Comparison of ENCODE assay signal across 9 cellular contexts in the genomic region with DNA sequence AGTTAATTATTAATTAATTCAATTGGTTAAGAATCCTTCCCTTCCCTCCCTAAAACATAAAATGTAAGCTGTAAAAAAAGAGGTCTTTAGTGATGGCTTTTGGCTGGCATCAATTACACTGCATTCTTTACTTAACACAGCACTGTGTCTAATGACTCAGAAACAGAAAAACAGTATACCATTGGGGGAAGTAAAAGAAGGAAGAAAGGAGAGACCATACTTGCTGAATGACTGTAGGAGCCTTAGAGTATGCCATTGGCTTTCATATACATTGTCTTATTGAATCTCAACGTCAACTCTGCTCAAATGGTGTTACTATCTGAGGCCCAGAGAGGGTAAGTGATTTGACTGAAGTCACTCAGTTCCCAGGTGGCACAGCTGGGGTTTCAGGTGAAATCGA. TPM values are rescaled to one million over a fixed set of nuclear protein-coding genes. Genes with fewer than 3 reads are reported as not detected.
A peak's percentile ranks its signal among the peaks of the same experiment; 100 is the strongest.
DNase-seq lines count a peak whose midpoint lies in the region; ATAC-seq, FAIRE-seq and TF ChIP-seq lines count a peak whose summit lies in the region.
"Had no signal": no experiment of that assay in that cellular context is flagged by ENCODE, and none has a peak within 500 bp of the region (broad histone marks: within the 10 kb centered on the region; RNA-seq: fewer than 3 reads in every experiment).

No MANE protein-coding gene starts in this region.

- DNase-seq in activated naive CD8-positive, alpha-beta T cell treated with anti-CD3 and anti-CD28 coated beads, Interleukin-2, amount 50 U/mL, for 24 hours = no peak
- no peak for DNase-seq in activated naive CD8-positive, alpha-beta T cell treated with anti-CD3 and anti-CD28 coated beads for 36 hours
- DNase-seq in SK-N-SH = no peak
- no peak for DNase-seq in upper lobe of right lung
- DNase-seq in activated naive CD4-positive, alpha-beta T cell treated with anti-CD3 and anti-CD28 coated beads for 36 hours = no peak
- DNase-seq in H54 (ENCODE audit: insufficient read length, low spot score) = no peak
- no peak for DNase-seq in G401 (ENCODE audit: low spot score)

- no peak overlapping the region for H3K4me3 ChIP-seq in SK-N-SH (ENCODE audit: low read depth in 2 of 2, low read length in 1 of 2)
- H3K4me3 ChIP-seq in upper lobe of right lung = no peak overlapping the region

- H3K27me3 ChIP-seq in SK-N-SH (ENCODE audit: insufficient read depth) = no peaks in the 10 kb centered on the region
- no peaks in the 10 kb centered on the region for H3K27me3 ChIP-seq in upper lobe of right lung

- no peaks in the 10 kb centered on the region for H4K20me1 ChIP-seq in SK-N-SH (ENCODE audit: insufficient read depth)

- TF ChIP-seq POLR2A in H54 (IDR thresholded peaks at IDR 0.05; ENCODE audit: low read depth, low read length) = no peak

- TF ChIP-seq CTCF in SK-N-SH (IDR thresholded peaks at IDR 0.05) (no peak), upper lobe of right lung (IDR thresholded peaks at IDR 0.05) (no peak)

- H3K9me3 ChIP-seq in SK-N-SH = no peaks in the 10 kb centered on the region
- H3K9me3 ChIP-seq in upper lobe of right lung = no peaks in the 10 kb centered on the region

- no peak overlapping the region for H3K4me3 Mint-ChIP-seq in activated naive CD8-positive, alpha-beta T cell treated with anti-CD3 and anti-CD28 coated beads, Interleukin-2, amount 50 U/mL, for 24 hours
- no peak overlapping the region for H3K4me3 Mint-ChIP-seq in activated naive CD8-positive, alpha-beta T cell treated with anti-CD3 and anti-CD28 coated beads for 36 hours
- no peak overlapping the region for H3K4me3 Mint-ChIP-seq in activated naive CD4-positive, alpha-beta T cell treated with anti-CD3 and anti-CD28 coated beads for 36 hours

- no peaks in the 10 kb centered on the region for H3F3A ChIP-seq in SK-N-SH (replicated peaks; ENCODE audit: insufficient read depth)

- H3K36me3 ChIP-seq in SK-N-SH (replicated peaks in 1 of 2; ENCODE audit: control insufficient read depth in 1 of 2, insufficient read depth in 2 of 2, low read length in 1 of 2) (no peaks in the 10 kb centered on the region), upper lobe of right lung (no peaks in the 10 kb centered on the region)

- H3K79me2 ChIP-seq in SK-N-SH (ENCODE audit: insufficient read depth) = no peaks in the 10 kb centered on the region

- no peak overlapping the region for H3K27ac Mint-ChIP-seq in activated naive CD8-positive, alpha-beta T cell treated with anti-CD3 and anti-CD28 coated beads, Interleukin-2, amount 50 U/mL, for 24 hours
- H3K27ac Mint-ChIP-seq in activated naive CD8-positive, alpha-beta T cell treated with anti-CD3 and anti-CD28 coated beads for 36 hours = no peak overlapping the region
- H3K27ac Mint-ChIP-seq in activated naive CD4-positive, alpha-beta T cell treated with anti-CD3 and anti-CD28 coated beads for 36 hours = no peak overlapping the region
- H3K27ac Mint-ChIP-seq: brain had no signal

- whole genome bisulfite sequencing in SK-N-SH (ENCODE audit: low lambda C conversion rate) = 21% methylated on average over 2 of the region's 2 CpGs

- no peaks in the 10 kb centered on the region for H3K36me3 Mint-ChIP-seq in activated naive CD8-positive, alpha-beta T cell treated with anti-CD3 and anti-CD28 coated beads, Interleukin-2, amount 50 U/mL, for 24 hours (ENCODE audit: low read depth)
- H3K36me3 Mint-ChIP-seq in activated naive CD8-positive, alpha-beta T cell treated with anti-CD3 and anti-CD28 coated beads for 36 hours = no peaks in the 10 kb centered on the region
- no peaks in the 10 kb centered on the region for H3K36me3 Mint-ChIP-seq in activated naive CD4-positive, alpha-beta T cell treated with anti-CD3 and anti-CD28 coated beads for 36 hours (ENCODE audit: low read depth)
- H3K36me3 Mint-ChIP-seq: brain had no signal

- H3K9me3 Mint-ChIP-seq in activated naive CD8-positive, alpha-beta T cell treated with anti-CD3 and anti-CD28 coated beads, Interleukin-2, amount 50 U/mL, for 24 hours = no peaks in the 10 kb centered on the region
- no peaks in the 10 kb centered on the region for H3K9me3 Mint-ChIP-seq in activated naive CD8-positive, alpha-beta T cell treated with anti-CD3 and anti-CD28 coated beads for 36 hours
- H3K9me3 Mint-ChIP-seq in activated naive CD4-positive, alpha-beta T cell treated with anti-CD3 and anti-CD28 coated beads for 36 hours = no peaks in the 10 kb centered on the region

- CTCF ChIA-PET in SK-N-SH (lab: Yijun Ruan, JAX) = no interaction called here
- CTCF ChIA-PET in activated naive CD4-positive, alpha-beta T cell treated with anti-CD3 and anti-CD28 coated beads for 36 hours (lab: Charles Lee) = interaction anchor here (1.0 kb wide), 1 partner anchor 23 kb away, joined by 4 read pairs; no protein-coding TSS in a partner anchor

- H3K9ac ChIP-seq in SK-N-SH = no peak overlapping the region

- FAIRE-seq in H54 (lab: Jason Lieb, UNC) = no peak

- H3K9me2 ChIP-seq in SK-N-SH = no peaks in the 10 kb centered on the region

- no peaks in the 10 kb centered on the region for H3K27me3 Mint-ChIP-seq in activated naive CD8-positive, alpha-beta T cell treated with anti-CD3 and anti-CD28 coated beads, Interleukin-2, amount 50 U/mL, for 24 hours
- H3K27me3 Mint-ChIP-seq in activated naive CD8-positive, alpha-beta T cell treated with anti-CD3 and anti-CD28 coated beads for 36 hours = no peaks in the 10 kb centered on the region
- no peaks in the 10 kb centered on the region for H3K27me3 Mint-ChIP-seq in activated naive CD4-positive, alpha-beta T cell treated with anti-CD3 and anti-CD28 coated beads for 36 hours (ENCODE audit: low read depth)

- in situ Hi-C loops in G401 (cut with HindIII; ENCODE audit: low sequenced_read_pairs) = no loop called here

- no peak overlapping the region; the same call in 1 of the 2 replicates for H3K4me2 ChIP-seq in SK-N-SH

- POLR2A ChIA-PET in SK-N-SH (lab: Yijun Ruan, JAX) = no interaction called here

- TF ChIP-seq EP300 in SK-N-SH (IDR thresholded peaks at IDR 0.05; ENCODE audit: borderline replicate concordance in 1 of 2, low read depth in 1 of 2, low read length in 1 of 2) = no peak

- no peak for TF ChIP-seq RAD21 in SK-N-SH (IDR thresholded peaks at IDR 0.05; ENCODE audit: low read length)

- peak; percentile 28 for ATAC-seq in activated naive CD8-positive, alpha-beta T cell treated with anti-CD3 and anti-CD28 coated beads, Interleukin-2, amount 50 U/mL, for 24 hours
- ATAC-seq in HG03039 (IDR thresholded peaks at IDR 0.05; ENCODE audit: unreplicated experiment) (peak; percentile 100), upper lobe of right lung (peak; percentile 77)

- peak overlapping the region; percentile 68; the same call in 1 of the 2 replicates for H2AFZ ChIP-seq in SK-N-SH (ENCODE audit: low read depth)

- peak overlapping the region in 1 of 2 experiments; percentile 22; a peak in 1 of 4 replicates for H3K27ac ChIP-seq in SK-N-SH (ENCODE audit: low read depth in 2 of 2, low read length in 1 of 2)
- no peak overlapping the region for H3K27ac ChIP-seq in upper lobe of right lung

- 0 out of 4 replicates have a peak, but pooled peaks cover 0 to 5% of the 10 kb centered on the region in 2 experiments for H3K4me1 ChIP-seq in SK-N-SH (ENCODE audit: control insufficient read depth in 1 of 2, insufficient read depth in 2 of 2, low read depth in 1 of 2, low read length in 1 of 2)
- H3K4me1 ChIP-seq in upper lobe of right lung = no peaks in the 10 kb centered on the region

- H3K4me1 Mint-ChIP-seq in activated naive CD8-positive, alpha-beta T cell treated with anti-CD3 and anti-CD28 coated beads, Interleukin-2, amount 50 U/mL, for 24 hours = no peaks in the 10 kb centered on the region
- H3K4me1 Mint-ChIP-seq in activated naive CD8-positive, alpha-beta T cell treated with anti-CD3 and anti-CD28 coated beads for 36 hours = no peaks in the 10 kb centered on the region
- no peaks in the 10 kb centered on the region for H3K4me1 Mint-ChIP-seq in activated naive CD4-positive, alpha-beta T cell treated with anti-CD3 and anti-CD28 coated beads for 36 hours (ENCODE audit: low read depth)

- intact Hi-C loops in upper lobe of right lung (cut with DNase I) = no loop called here
- intact Hi-C loops in activated naive CD4-positive, alpha-beta T cell treated with anti-CD3 and anti-CD28 coated beads for 36 hours (cut with micrococcal nuclease) = no loop called here

TF ChIP-seq in SK-N-SH, 30 proteins besides CTCF, POLR2A, EP300 and RAD21:
- peak; percentile 20; the same call in 1 of the 2 replicates for TF ChIP-seq TCF12 (IDR thresholded peaks at IDR 0.05)
- no peak for TF ChIP-seq RCOR1 (IDR thresholded peaks at IDR 0.05; ENCODE audit: low read length)
- no peak for TF ChIP-seq GATA2 (CRISPR knock-in tag; IDR thresholded peaks at IDR 0.05)
- peak; percentile 22; the same call in 1 of the 2 replicates for TF ChIP-seq FOSL2 (IDR thresholded peaks at IDR 0.05; ENCODE audit: borderline replicate concordance, low read depth)

RNA-seq across cellular contexts. Expression of a gene that starts 18.4 kb away (rescaled TPM):
- 10 to 100 TPM; 28.4 to 28.5 TPM for total RNA-seq in activated naive CD8-positive, alpha-beta T cell treated with anti-CD3 and anti-CD28 coated beads for 36 hours
- 159 and 173 TPM in 2 replicates for polyA plus RNA-seq in SK-N-SH (2012; rRNA removed)
- polyA plus RNA-seq in SK-N-SH (2012; cell fraction: cytosol; rRNA removed) = 133 and 135 TPM in 2 replicates
- 156 and 252 TPM in 2 replicates for polyA plus RNA-seq in SK-N-SH (2012; cell fraction: nucleus; rRNA removed)
- 278 TPM for total RNA-seq in upper lobe of right lung
- total RNA-seq in activated naive CD4-positive, alpha-beta T cell treated with anti-CD3 and anti-CD28 coated beads for 36 hours = 10 to 100 TPM; 22.9 to 23.8 TPM
- total RNA-seq in G401 (2014; rRNA removed; shearing (Covaris generic)) = 237 and 287 TPM in 2 replicates

Comparison
In these comparisons a context has a peak if more than half of its experiments do, and no peak if none do; other contexts are left out.
1. ATAC-seq: peak in every context shown above with its lines; median percentile 100 in HG03039; 77 in upper lobe of right lung; 28 in activated naive CD8-positive, alpha-beta T cell treated with anti-CD3 and anti-CD28 coated beads, Interleukin-2, amount 50 U/mL, for 24 hours.